Comparison of ENCODE assay signal across 12 cellular contexts in genomic region chr11:13010737-13011342, GRCh38. TPM values are rescaled to one million over a fixed set of nuclear protein-coding genes. Genes with fewer than 3 reads are reported as not detected.
A peak's percentile ranks its signal among the peaks of the same experiment; 100 is the strongest.
DNase-seq lines count a peak whose midpoint lies in the region; ATAC-seq and TF ChIP-seq lines count a peak whose summit lies in the region.
"Had no signal": no experiment of that assay in that cellular context is flagged by ENCODE, and none has a peak within 500 bp of the region (broad histone marks: within the 10 kb centered on the region; RNA-seq: fewer than 3 reads in every experiment).

No MANE protein-coding gene starts in this region.

- DNase-seq in H9 (peak; percentile 65), ecto neural progenitor cell (ENCODE audit: low spot score) (peak; percentile 75), kidney epithelial cell (ENCODE audit: low read depth) (no peak), sciatic nerve (ENCODE audit: low spot score) (no peak), NCI-H69 (lab: John Stamatoyannopoulos, UW) (no peak)
- DNase-seq: NCI-H2081; stimulated activated naive CD8-positive, alpha-beta T cell treated with anti-CD3 and anti-CD28 coated beads, Interleukin-15, Interleukin-2, amounts not matched to agents 100 U/mL and 50 U/mL, for 24 hours had no signal

- H4K5ac ChIP-seq in H9 (ENCODE audit: insufficient read length, low read depth, low read length) = no peak overlapping the region

- H3K9me3 Mint-ChIP-seq in H9 = peaks cover 11 to 15% of the 10 kb centered on the region in 2 experiments
- H3K9me3 Mint-ChIP-seq in activated T-helper 17 cell treated with anti-CD3 and anti-CD28 coated beads, Interleukin-2, amount 50 U/mL, for 72 hours = no peaks in the 10 kb centered on the region
- H3K9me3 Mint-ChIP-seq: central memory CD8-positive, alpha-beta T cell had no signal

- intact Hi-C loops in sciatic nerve (cut with DNase I) = no loop called here

- WGBS in H9 (ENCODE audit: extremely low coverage, insufficient read length, low lambda C conversion rate) = no CpG with 5 or more reads among the region's 35 CpGs

- H3K14ac ChIP-seq in H9 (ENCODE audit: insufficient read depth, low read length) = no peak overlapping the region

- H2AFZ ChIP-seq in H9 (ENCODE audit: low read length) = no peak overlapping the region

- no peak overlapping the region for H3K27ac ChIP-seq in H9 (ENCODE audit: insufficient read length, low read depth, low read length)

- no peak overlapping the region for H2BK15ac ChIP-seq in H9 (ENCODE audit: low read depth, low read length)

- no peaks in the 10 kb centered on the region for H3K9me3 ChIP-seq in H9 (ENCODE audit: control insufficient read depth, low read depth, low read length)

- H3K4me1 Mint-ChIP-seq in H9 = peaks cover 46 to 50% of the 10 kb centered on the region in 2 experiments
- no peaks in the 10 kb centered on the region for H3K4me1 Mint-ChIP-seq in activated T-helper 17 cell treated with anti-CD3 and anti-CD28 coated beads, Interleukin-2, amount 50 U/mL, for 72 hours

- H4K91ac ChIP-seq in H9 (ENCODE audit: insufficient read length, low read depth, low read length) = no peak overlapping the region

- H3K23ac ChIP-seq in H9 (ENCODE audit: insufficient read length, low read depth, low read length) = no peak overlapping the region

- TF ChIP-seq CTCF in H9 (conservative IDR thresholded peaks at IDR 0.05) = no peak
- TF ChIP-seq CTCF in kidney epithelial cell (IDR thresholded peaks at IDR 0.05; ENCODE audit: insufficient read depth, low read length, poor library complexity, severe bottlenecking) = no peak

- peak overlapping the region; percentile 79 for H3K4me3 ChIP-seq in kidney epithelial cell (ENCODE audit: low read depth, low read length)

- H3K4ac ChIP-seq in H9 (ENCODE audit: low read depth, low read length) = no peak overlapping the region

- H3K4me3 Mint-ChIP-seq in H9 = peak overlapping the region; percentile 73 to 83
- H3K4me3 Mint-ChIP-seq in activated T-helper 17 cell treated with anti-CD3 and anti-CD28 coated beads, Interleukin-2, amount 50 U/mL, for 72 hours = no peak overlapping the region
- H3K4me3 Mint-ChIP-seq: central memory CD8-positive, alpha-beta T cell had no signal

- H3K56ac ChIP-seq in H9 (ENCODE audit: insufficient read length, low read depth, low read length) = no peak overlapping the region

- no peak overlapping the region for H2BK20ac ChIP-seq in H9 (ENCODE audit: low read depth, low read length, poor library complexity, severe bottlenecking)

- ATAC-seq in sciatic nerve (peak; percentile 24), GM19324 (IDR thresholded peaks at IDR 0.05; ENCODE audit: low FRiP score, unreplicated experiment) (no peak), GM21360 (IDR thresholded peaks at IDR 0.05; ENCODE audit: unreplicated experiment) (no peak)
- ATAC-seq in activated T-helper 17 cell treated with anti-CD3 and anti-CD28 coated beads, Interleukin-2, amount 50 U/mL, for 72 hours (replicated peaks) = no peak
- ATAC-seq: stimulated activated naive CD8-positive, alpha-beta T cell treated with anti-CD3 and anti-CD28 coated beads, Interleukin-15, Interleukin-2, amounts not matched to agents 100 U/mL and 50 U/mL, for 24 hours had no signal

- no peak overlapping the region for H4K8ac ChIP-seq in H9 (replicated peaks; ENCODE audit: insufficient read length, low read depth, low read length)

- H3T11ph ChIP-seq in H9 (ENCODE audit: low read length) = no peak overlapping the region

- H3K36me3 ChIP-seq in kidney epithelial cell (ENCODE audit: control insufficient read depth, insufficient read depth, low read length) = no peaks in the 10 kb centered on the region

- H3K9ac ChIP-seq in H9 (ENCODE audit: extremely low read depth, insufficient read length, low read length) = no peak overlapping the region

- peak overlapping the region; percentile 72 for H3K4me2 ChIP-seq in H9 (ENCODE audit: insufficient read depth, insufficient read length, low read length)

- H3K27me3 Mint-ChIP-seq in H9 (ENCODE audit: low read depth) = peaks cover 86% of the 10 kb centered on the region
- H3K27me3 Mint-ChIP-seq in activated T-helper 17 cell treated with anti-CD3 and anti-CD28 coated beads, Interleukin-2, amount 50 U/mL, for 72 hours = peaks cover 53% of the 10 kb centered on the region

- H2BK12ac ChIP-seq in H9 (ENCODE audit: insufficient read length, low read depth, low read length) = no peak overlapping the region

- H3K4me1 ChIP-seq in H9 (ENCODE audit: insufficient read depth, low read length) = peaks cover 11% of the 10 kb centered on the region

- no peaks in the 10 kb centered on the region for H3K79me1 ChIP-seq in H9 (ENCODE audit: insufficient read depth, low read depth, low read length, poor library complexity, severe bottlenecking)

- H3K23me2 ChIP-seq in H9 (ENCODE audit: insufficient read length, low read depth, low read length, poor library complexity, severe bottlenecking) = peaks cover 14% of the 10 kb centered on the region

- H3K18ac ChIP-seq in H9 (ENCODE audit: insufficient read length, low read depth, low read length) = no peak overlapping the region

- H3K36me3 Mint-ChIP-seq in H9 (ENCODE audit: insufficient read depth in 1 of 3, low read depth in 3 of 3) = peaks cover 5 to 12% (median 11%) of the 10 kb centered on the region in 3 experiments; a peak in 6 of 7 replicates
- no peaks in the 10 kb centered on the region for H3K36me3 Mint-ChIP-seq in activated T-helper 17 cell treated with anti-CD3 and anti-CD28 coated beads, Interleukin-2, amount 50 U/mL, for 72 hours (ENCODE audit: low read depth)

- H2BK5ac ChIP-seq in H9 (ENCODE audit: insufficient read length, low read length) = no peak overlapping the region

- no peak overlapping the region for H3K27ac Mint-ChIP-seq in H9
- no peak overlapping the region for H3K27ac Mint-ChIP-seq in activated T-helper 17 cell treated with anti-CD3 and anti-CD28 coated beads, Interleukin-2, amount 50 U/mL, for 72 hours

- no peaks in the 10 kb centered on the region for H4K20me1 ChIP-seq in H9 (ENCODE audit: control insufficient read depth, insufficient read depth, insufficient read length)

- H2AK5ac ChIP-seq in H9 (ENCODE audit: insufficient read length, low read length) = no peak overlapping the region

- no peaks in the 10 kb centered on the region for H3K79me2 ChIP-seq in H9 (ENCODE audit: insufficient read depth, low read length)

- H3K27me3 ChIP-seq in H9 (ENCODE audit: insufficient read depth, low read length) = peaks cover 26% of the 10 kb centered on the region; the same call in 1 of the 2 replicates
- H3K27me3 ChIP-seq in kidney epithelial cell (ENCODE audit: control insufficient read depth, insufficient read depth, low read length) = no peaks in the 10 kb centered on the region

- no peak overlapping the region for H2BK120ac ChIP-seq in H9 (ENCODE audit: low read depth, low read length, poor library complexity, severe bottlenecking)

RNA-seq across cellular contexts. Expression of gene RASSF10, which starts 1.7 kb away (rescaled TPM):
- total RNA-seq in H9 (2021) (2.4 and 2.9 TPM in 2 replicates), kidney epithelial cell (3.5 and 3.9 TPM in 2 replicates), sciatic nerve (0.27 TPM)
- not detected for total RNA-seq in activated T-helper 17 cell treated with anti-CD3 and anti-CD28 coated beads, Interleukin-2, amount 50 U/mL, for 72 hours
- total RNA-seq: activated CD8-positive, alpha-beta memory T cell treated with anti-CD3 and anti-CD28 coated beads for 36 hours had no signal

Comparison
In these comparisons a context has a peak if more than half of its experiments do, and no peak if none do; other contexts are left out.
1. DNase-seq: peak in H9 (single experiment) and ecto neural progenitor cell (single experiment); none in kidney epithelial cell (single experiment), sciatic nerve (single experiment) and NCI-H69 (single experiment).